Comparison of ENCODE assay signal across 1 cellular context in genomic region chr2:133360882-133361281, GRCh38.
TF ChIP-seq lines count a peak whose summit lies in the region.

No MANE protein-coding gene starts in this region.

TF ChIP-seq in GM12878, 131 proteins besides CTCF, POLR2A, EP300 and RAD21 (continued from another document):
- TF ChIP-seq NRF1 (conservative IDR thresholded peaks at IDR 0.05; ENCODE audit: low read depth, low read length) (no peak), SREBF1 (IDR thresholded peaks at IDR 0.05; ENCODE audit: low read length) (no peak)
